6 cellular contexts compared by ENCODE assay signal in the genomic region with DNA sequence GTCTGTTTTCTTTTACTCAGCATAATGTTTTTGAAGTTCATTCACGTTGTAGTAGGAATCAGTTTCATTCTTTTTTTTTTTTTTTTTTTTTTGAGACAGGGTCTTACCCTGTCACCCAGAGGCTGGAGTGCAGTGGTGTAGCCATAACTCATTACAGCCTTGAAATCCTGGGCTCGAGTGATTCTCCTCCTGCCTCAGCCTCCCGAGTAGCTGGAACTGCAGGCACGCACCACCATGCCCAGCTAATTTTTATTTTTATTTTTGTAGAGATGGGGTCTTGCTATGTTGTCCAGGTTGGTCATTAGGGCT. TPM values are rescaled to one million over a fixed set of nuclear protein-coding genes. Genes with fewer than 3 reads are reported as not detected.
"Had no signal": no experiment of that assay in that cellular context is flagged by ENCODE, and none has a peak within 500 bp of the region (broad histone marks: within the 10 kb centered on the region; RNA-seq: fewer than 3 reads in every experiment).

No MANE protein-coding gene starts in this region.

RNA-seq across cellular contexts. Expression of a gene that starts 25.2 kb away (rescaled TPM):
- total RNA-seq: bronchial epithelial cell, RPMI7951, SJCRH30 had no signal
- polyA plus RNA-seq: IgD-negative memory B cell had no signal

RNA-seq across cellular contexts. Expression of a gene that starts 54.2 kb away (rescaled TPM):
- total RNA-seq: activated CD8-positive, alpha-beta memory T cell treated with anti-CD3 and anti-CD28 coated beads for 36 hours; bronchial epithelial cell; RPMI7951; SJCRH30; T-helper 2 cell treated with Interferon-gamma antibody and Interleukin-4, amounts not matched to agents 100 ng/mL and 5 ng/mL, for 36 hours had no signal
- polyA plus RNA-seq: IgD-negative memory B cell had no signal
